8 cellular contexts compared by ENCODE assay signal in the genomic region with DNA sequence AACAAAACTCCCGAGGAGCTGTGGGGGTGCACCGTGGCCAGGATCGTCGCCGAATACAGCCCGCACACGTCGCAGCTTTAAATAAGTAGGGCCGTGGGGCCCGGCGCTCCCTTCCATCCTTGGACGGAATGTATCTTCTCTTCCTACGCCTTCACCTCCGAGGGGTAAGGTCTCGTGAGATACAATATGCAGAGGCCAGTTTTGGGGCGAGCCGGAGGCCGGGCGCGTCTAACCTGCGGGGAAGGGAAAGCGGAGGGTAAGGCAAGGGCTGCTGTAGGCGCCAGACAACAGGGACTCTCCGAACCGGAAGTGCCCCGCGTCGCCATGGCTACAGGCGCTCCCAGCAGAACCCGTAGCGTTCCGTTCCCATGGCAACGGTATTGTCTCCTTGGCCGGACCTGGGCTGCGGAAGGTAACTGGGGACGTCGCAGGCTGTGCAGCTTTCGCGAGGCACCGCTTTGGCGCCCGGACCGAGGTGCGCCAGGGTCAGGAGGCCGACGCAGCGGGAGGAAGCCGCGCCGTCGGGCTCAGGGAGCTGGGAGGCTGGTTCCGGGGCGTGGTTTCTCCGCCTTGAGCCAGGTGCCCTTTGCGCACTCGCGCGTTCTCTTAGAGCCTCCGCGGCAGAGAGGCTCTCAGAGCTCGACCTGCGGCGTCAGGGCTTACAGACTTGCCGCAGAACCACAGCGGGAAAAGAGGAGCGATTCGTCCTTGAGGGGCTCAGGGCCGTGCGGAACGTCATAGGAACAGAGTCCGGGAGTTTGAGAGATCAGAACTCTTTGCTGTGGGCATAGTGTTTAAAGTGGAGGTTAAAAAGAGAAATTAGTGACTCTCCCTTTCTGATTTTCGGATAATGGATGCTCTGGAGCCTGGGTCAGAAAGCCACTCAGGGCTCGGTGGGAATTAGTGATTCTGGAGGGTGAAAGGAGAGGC. TPM values are rescaled to one million over a fixed set of nuclear protein-coding genes. Genes with fewer than 3 reads are reported as not detected.
DNase-seq lines count a peak whose midpoint lies in the region; ATAC-seq and TF ChIP-seq lines count a peak whose summit lies in the region.

A gene with protein sequence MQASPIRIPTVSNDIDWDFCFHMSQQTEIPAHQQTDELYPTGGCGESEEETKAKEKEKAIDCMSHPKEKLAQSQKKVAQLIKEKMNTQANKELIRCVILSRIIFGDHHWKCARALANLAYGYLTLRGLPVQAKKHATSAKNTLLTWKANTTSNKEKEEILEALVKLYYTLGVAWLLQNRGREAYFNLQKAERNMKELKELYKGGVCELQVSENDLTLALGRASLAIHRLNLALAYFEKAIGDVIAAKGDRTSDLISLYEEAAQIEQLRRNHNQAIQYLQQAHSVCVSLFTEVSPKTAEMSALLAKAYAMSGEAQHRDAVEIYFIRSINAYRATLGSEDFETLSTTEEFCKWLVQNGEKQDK (plus strand): TSS at position 380 of the 930 bp plus-strand sequence. CDS start 1,508 bp downstream, outside the sequence.

- TF ChIP-seq CTCF in GM13976 (IDR thresholded peaks at IDR 0.05; ENCODE audit: borderline replicate concordance, control extremely low read depth, extremely low read depth, insufficient read depth, missing control alignments) (no peak), body of pancreas (IDR thresholded peaks at IDR 0.05) (no peak), sigmoid colon (IDR thresholded peaks at IDR 0.05) (no peak)

- intact Hi-C loops in body of pancreas (cut with DNase I): no loop called here
- intact Hi-C loops in sigmoid colon (cut with DNase I): loop anchor here (2.0 to 5.0 kb wide), 4 partner anchors 58 to 352 kb away; no protein-coding TSS in a partner anchor

- H3K27ac ChIP-seq in body of pancreas (peak within 1 kb of the TSS; percentile 57 to 87 (median 78)), iPS DF 6.9 (ENCODE audit: low read length) (no peak within 1 kb of the TSS), sigmoid colon (peak within 1 kb of the TSS; percentile 66 to 73 (median 70))

- no peak for TF ChIP-seq EP300 in sigmoid colon (IDR thresholded peaks at IDR 0.05)

- in situ Hi-C loops in GM13976 (cut with MboI; ENCODE audit: low sequenced_read_pairs, unreplicated experiment): no loop called here

- no peaks in the 10 kb centered on the region for H3K9me3 ChIP-seq in body of pancreas
- H3K9me3 ChIP-seq in iPS DF 6.9 (ENCODE audit: control insufficient read depth, insufficient read depth, low read length): no peaks in the 10 kb centered on the region
- no peaks in the 10 kb centered on the region for H3K9me3 ChIP-seq in sigmoid colon

- DNase-seq in GM13976 (ENCODE audit: low spot score) (peak; percentile 95), NCI-H1417 treated with DMSO at 0.1 percent for 48 hours (lab: John Stamatoyannopoulos, UW) (peak; percentile 88), T-helper 9 cell (peak; percentile 87), body of pancreas (peak; percentile 91 to 97 (median 95)), iPS DF 6.9 (ENCODE audit: low read depth, low spot score) (peak; percentile 96), sigmoid colon (peak; percentile 93), RKO (ENCODE audit: low spot score) (no peak)

- ATAC-seq in HG02763 (IDR thresholded peaks at IDR 0.05; ENCODE audit: unreplicated experiment): peak; percentile 97
- peak; percentile 96 for ATAC-seq in body of pancreas

- TF ChIP-seq POLR2A in body of pancreas (IDR thresholded peaks at IDR 0.05) (peak; percentile 77 to 93 (median 92)), sigmoid colon (IDR thresholded peaks at IDR 0.05) (peak in 1 of 2 donors; percentile 44)

- H3K36me3 ChIP-seq in body of pancreas (replicated peaks in 1 of 2; ENCODE audit: insufficient read depth in 1 of 2, low read depth in 2 of 2) (no peaks in the 10 kb centered on the region), iPS DF 6.9 (ENCODE audit: control insufficient read depth, insufficient read depth, low read length) (no peaks in the 10 kb centered on the region), sigmoid colon (no peaks in the 10 kb centered on the region)

- no peaks in the 10 kb centered on the region for H3K27me3 ChIP-seq in body of pancreas
- H3K27me3 ChIP-seq in iPS DF 6.9 (ENCODE audit: control insufficient read depth, insufficient read depth, low read length): no peaks in the 10 kb centered on the region
- no peaks in the 10 kb centered on the region for H3K27me3 ChIP-seq in sigmoid colon

- H3K4me3 ChIP-seq in body of pancreas (peak within 1 kb of the TSS; percentile 38 to 62), iPS DF 6.9 (ENCODE audit: low read length) (peak within 1 kb of the TSS; percentile 60; the same call in 1 of the 2 replicates), sigmoid colon (peak within 1 kb of the TSS; percentile 53 to 89 (median 76))

- 1 to 2% methylated on average over 42 to 71 of the region's 73 CpGs for WGBS in body of pancreas, 2 donors
- WGBS in iPS DF 6.9 (ENCODE audit: insufficient coverage, insufficient read length): no CpG with 5 or more reads among the region's 73 CpGs
- 1 to 2% methylated on average over 73 of the region's 73 CpGs for WGBS in sigmoid colon, 2 donors

- H3K4me1 ChIP-seq in body of pancreas: peaks cover 6% of the 10 kb centered on the region
- no peaks in the 10 kb centered on the region; the same call in 1 of the 2 replicates for H3K4me1 ChIP-seq in iPS DF 6.9 (ENCODE audit: control insufficient read depth, insufficient read depth, low read length)
- peaks cover 0 to 11% (median 0%) of the 10 kb centered on the region in 4 donors for H3K4me1 ChIP-seq in sigmoid colon

RNA-seq across cellular contexts. Expression of the gene that starts here (rescaled TPM):
- total RNA-seq in body of pancreas (1 to 10 TPM in 1 of 2 donors, not detected in 1; 1.3 TPM), sigmoid colon (under 1 TPM in 3 of 4 donors, not detected in 1; 0.16 to 0.36 (median 0.28) TPM)
- under 1 TPM in 1 of 3 donors, not detected in 2; 0.06 TPM for polyA plus RNA-seq in sigmoid colon

Comparison
In these comparisons a context has a peak if more than half of its experiments do, and no peak if none do; other contexts are left out.
1. Peak in DNase-seq, H3K4me3 ChIP-seq and H3K27ac ChIP-seq in sigmoid colon; RNA of the gene not detected or under 1 TPM.